Comparison of ENCODE assay signal across 1 cellular context in the genomic region with DNA sequence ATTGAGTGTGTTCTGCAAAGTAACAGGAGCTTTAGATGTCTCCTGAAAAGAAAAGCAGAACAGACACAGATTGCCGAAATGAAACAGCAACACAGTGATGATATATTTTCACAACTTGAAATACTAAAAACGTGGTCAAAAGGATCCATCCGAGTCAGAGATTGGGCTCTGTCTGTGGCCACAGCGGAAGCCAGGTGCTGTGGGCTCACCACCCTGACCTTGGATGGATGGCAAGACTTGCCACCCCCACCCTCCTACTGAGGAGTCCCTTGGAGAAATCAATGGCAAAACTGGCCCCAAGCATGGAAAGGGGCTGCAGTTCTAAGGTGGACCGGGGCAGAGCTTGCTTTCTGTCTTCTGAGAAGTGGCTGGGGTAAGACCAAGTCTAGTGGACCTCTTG.
TF ChIP-seq lines count a peak whose summit lies in the region.

No MANE protein-coding gene starts in this region.

TF ChIP-seq in GM23338, 12 proteins besides CTCF, POLR2A, EP300 and RAD21:
- TF ChIP-seq EZH2 (IDR thresholded peaks at IDR 0.05; ENCODE audit: low read depth, unreplicated experiment) (no peak), NANOG (IDR thresholded peaks at IDR 0.05; ENCODE audit: borderline replicate concordance) (no peak), EZH2phosphoT487 (IDR thresholded peaks at IDR 0.05; ENCODE audit: unreplicated experiment) (no peak), STAT1 (IDR thresholded peaks at IDR 0.05; ENCODE audit: unreplicated experiment) (no peak), ZNF331 (CRISPR knock-in tag; IDR thresholded peaks at IDR 0.05; ENCODE audit: low read depth) (no peak), ZNF114 (CRISPR knock-in tag; IDR thresholded peaks at IDR 0.05) (no peak), JUNB (IDR thresholded peaks at IDR 0.05; ENCODE audit: unreplicated experiment) (no peak), POLR2AphosphoS5 (IDR thresholded peaks at IDR 0.05; ENCODE audit: low read depth) (no peak)
- TF ChIP-seq, protein P1, sequence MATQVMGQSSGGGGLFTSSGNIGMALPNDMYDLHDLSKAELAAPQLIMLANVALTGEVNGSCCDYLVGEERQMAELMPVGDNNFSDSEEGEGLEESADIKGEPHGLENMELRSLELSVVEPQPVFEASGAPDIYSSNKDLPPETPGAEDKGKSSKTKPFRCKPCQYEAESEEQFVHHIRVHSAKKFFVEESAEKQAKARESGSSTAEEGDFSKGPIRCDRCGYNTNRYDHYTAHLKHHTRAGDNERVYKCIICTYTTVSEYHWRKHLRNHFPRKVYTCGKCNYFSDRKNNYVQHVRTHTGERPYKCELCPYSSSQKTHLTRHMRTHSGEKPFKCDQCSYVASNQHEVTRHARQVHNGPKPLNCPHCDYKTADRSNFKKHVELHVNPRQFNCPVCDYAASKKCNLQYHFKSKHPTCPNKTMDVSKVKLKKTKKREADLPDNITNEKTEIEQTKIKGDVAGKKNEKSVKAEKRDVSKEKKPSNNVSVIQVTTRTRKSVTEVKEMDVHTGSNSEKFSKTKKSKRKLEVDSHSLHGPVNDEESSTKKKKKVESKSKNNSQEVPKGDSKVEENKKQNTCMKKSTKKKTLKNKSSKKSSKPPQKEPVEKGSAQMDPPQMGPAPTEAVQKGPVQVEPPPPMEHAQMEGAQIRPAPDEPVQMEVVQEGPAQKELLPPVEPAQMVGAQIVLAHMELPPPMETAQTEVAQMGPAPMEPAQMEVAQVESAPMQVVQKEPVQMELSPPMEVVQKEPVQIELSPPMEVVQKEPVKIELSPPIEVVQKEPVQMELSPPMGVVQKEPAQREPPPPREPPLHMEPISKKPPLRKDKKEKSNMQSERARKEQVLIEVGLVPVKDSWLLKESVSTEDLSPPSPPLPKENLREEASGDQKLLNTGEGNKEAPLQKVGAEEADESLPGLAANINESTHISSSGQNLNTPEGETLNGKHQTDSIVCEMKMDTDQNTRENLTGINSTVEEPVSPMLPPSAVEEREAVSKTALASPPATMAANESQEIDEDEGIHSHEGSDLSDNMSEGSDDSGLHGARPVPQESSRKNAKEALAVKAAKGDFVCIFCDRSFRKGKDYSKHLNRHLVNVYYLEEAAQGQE (IDR thresholded peaks at IDR 0.05; ENCODE audit: unreplicated experiment) = no peak
TF ChIP-seq in GM23338: peak in this region for 0.
